In the genomic region with DNA sequence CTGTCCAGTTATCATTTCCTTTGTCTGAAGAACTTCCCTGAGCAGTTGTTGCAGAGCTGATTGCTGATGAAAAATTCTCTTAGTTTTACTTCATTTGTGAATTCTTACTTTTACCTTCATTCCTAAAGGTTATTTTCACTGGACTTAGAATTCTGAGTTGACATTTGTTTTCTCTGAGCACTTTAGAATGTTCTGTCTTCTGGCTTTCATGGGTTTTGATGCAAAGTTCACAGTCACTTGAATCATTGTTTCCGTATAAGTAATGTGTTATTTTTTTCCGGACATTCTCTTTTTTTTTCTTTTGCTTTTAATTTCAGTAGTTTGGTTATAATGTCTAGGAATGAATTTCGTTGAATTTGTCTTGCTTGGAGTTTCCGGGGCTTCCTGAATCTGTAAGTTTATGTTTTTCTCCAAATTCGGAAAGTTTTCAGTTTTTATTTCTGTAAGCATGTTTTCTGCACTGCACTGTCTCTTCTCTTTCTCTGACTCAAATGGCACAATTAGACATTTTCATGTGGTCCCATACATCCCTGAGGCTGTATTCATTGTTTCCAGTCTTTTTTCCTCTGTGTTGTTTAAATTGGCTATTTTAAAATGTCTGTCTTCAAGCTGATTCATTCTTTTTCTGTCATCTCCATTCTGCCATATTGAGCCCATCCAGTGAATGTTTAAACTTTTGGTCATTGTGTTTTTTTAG, we compare ENCODE assay signal across 25 cellular contexts.
A peak's percentile ranks its signal among the peaks of the same experiment; 100 is the strongest.
DNase-seq lines count a peak whose midpoint lies in the region; ATAC-seq, FAIRE-seq and TF ChIP-seq lines count a peak whose summit lies in the region.
"Had no signal": no experiment of that assay in that cellular context is flagged by ENCODE, and none has a peak within 500 bp of the region (broad histone marks: within the 10 kb centered on the region; RNA-seq: fewer than 3 reads in every experiment).

No MANE protein-coding gene starts in this region.

- peaks cover 27% of the 10 kb centered on the region for H3K4me1 Mint-ChIP-seq in T-helper 2 cell treated with Interferon-gamma antibody and Interleukin-4, amounts not matched to agents 5 μg/mL and 100 μg/mL, for 36 hours (ENCODE audit: low read depth)
- H3K4me1 Mint-ChIP-seq in activated T-cell treated with anti-CD3 and anti-CD28 coated beads, Interleukin-2, amount 50 U/mL, for 72 hours (ENCODE audit: low read depth): peaks cover 28% of the 10 kb centered on the region
- peaks cover 35% of the 10 kb centered on the region for H3K4me1 Mint-ChIP-seq in activated T-helper 1 cell treated with anti-CD3 and anti-CD28 coated beads, Interleukin-12 subunit alpha, Interleukin-12 subunit beta, Interleukin-2, Interleukin-4 antibody, amounts not matched to agents 30 ng/mL and 10 ng/mL and 1 ng/mL, durations not matched to agents 14 hours and 24 hours and 36 hours (ENCODE audit: low read depth)

- peak; percentile 76 to 80 for ATAC-seq in activated T-cell treated with anti-CD3 and anti-CD28 coated beads, Interleukin-2, amount 50 U/mL, for 72 hours (replicated peaks in 1 of 2)
- ATAC-seq in stimulated activated naive CD8-positive, alpha-beta T cell treated with anti-CD3 and anti-CD28 coated beads, Interleukin-15, Interleukin-2, amounts not matched to agents 100 U/mL and 50 U/mL, for 24 hours: peak; percentile 77
- no peak for ATAC-seq in GM19023 (IDR thresholded peaks at IDR 0.05; ENCODE audit: unreplicated experiment)
- ATAC-seq: CD8-positive, alpha-beta T cell; HCT116; Right ventricle myocardium inferior had no signal

- intact Hi-C loops in activated T-helper 1 cell treated with anti-CD3 and anti-CD28 coated beads, Interleukin-12 subunit alpha, Interleukin-12 subunit beta, Interleukin-2, Interleukin-4 antibody, amounts not matched to agents 30 ng/mL and 10 ng/mL and 1 ng/mL, durations not matched to agents 14 hours and 24 hours and 36 hours (cut with micrococcal nuclease): loop anchor here (1.0 to 10.0 kb wide), 12 partner anchors 9 to 1512 kb away; a partner anchor contains a TSS

- H3K27me3 Mint-ChIP-seq in T-helper 2 cell treated with Interferon-gamma antibody and Interleukin-4, amounts not matched to agents 5 μg/mL and 100 μg/mL, for 36 hours (ENCODE audit: low read depth): no peaks in the 10 kb centered on the region
- H3K27me3 Mint-ChIP-seq in activated T-cell treated with anti-CD3 and anti-CD28 coated beads, Interleukin-2, amount 50 U/mL, for 72 hours (ENCODE audit: low read depth): no peaks in the 10 kb centered on the region
- no peaks in the 10 kb centered on the region for H3K27me3 Mint-ChIP-seq in activated T-helper 1 cell treated with anti-CD3 and anti-CD28 coated beads, Interleukin-12 subunit alpha, Interleukin-12 subunit beta, Interleukin-2, Interleukin-4 antibody, amounts not matched to agents 30 ng/mL and 10 ng/mL and 1 ng/mL, durations not matched to agents 14 hours and 24 hours and 36 hours (ENCODE audit: insufficient read depth)

- DNase-seq in T-helper 2 cell treated with Interferon-gamma antibody and Interleukin-4, amounts not matched to agents 5 μg/mL and 100 μg/mL, for 36 hours (ENCODE audit: low spot score): no peak
- DNase-seq in T-helper 2 cell: no peak
- DNase-seq in activated T-cell treated with anti-CD3 and anti-CD28 coated beads, Interleukin-2, amount 50 U/mL, for 72 hours: no peak
- no peak for DNase-seq in activated T-cell treated with anti-CD3 and anti-CD28 coated beads, Interleukin-2, amount 50 U/mL, for 48 hours
- DNase-seq in activated T-helper 1 cell treated with anti-CD3 and anti-CD28 coated beads, Interleukin-12 subunit alpha, Interleukin-12 subunit beta, Interleukin-2, Interleukin-4 antibody, amounts not matched to agents 30 ng/mL and 10 ng/mL and 1 ng/mL, durations not matched to agents 14 hours and 24 hours and 36 hours (ENCODE audit: low spot score): no peak
- no peak for DNase-seq in stimulated activated naive CD8-positive, alpha-beta T cell treated with anti-CD3 and anti-CD28 coated beads, Interleukin-15, Interleukin-2, amounts not matched to agents 100 U/mL and 50 U/mL, for 24 hours
- DNase-seq in D721Med (ENCODE audit: insufficient read length, low spot score): no peak
- DNase-seq: 8988T; AML-193; C1 segment of cervical spinal cord; CD8-positive, alpha-beta T cell; GF-D8; KBM-7; MM.1S; NCI-H1048; NCI-H1417 treated with DMSO at 0.1 percent for 48 hours; NCI-H187; NCI-H446; NCI-H526 had no signal

- FAIRE-seq in D721Med (lab: Jason Lieb, UNC): no peak
- FAIRE-seq: GM19239, H1, RCC 7860 had no signal

- no peak for TF ChIP-seq CTCF in D721Med (IDR thresholded peaks at IDR 0.05; ENCODE audit: insufficient read depth, missing control alignments)

- no peaks in the 10 kb centered on the region for H3K9me3 Mint-ChIP-seq in T-helper 2 cell treated with Interferon-gamma antibody and Interleukin-4, amounts not matched to agents 5 μg/mL and 100 μg/mL, for 36 hours
- no peaks in the 10 kb centered on the region for H3K9me3 Mint-ChIP-seq in activated T-cell treated with anti-CD3 and anti-CD28 coated beads, Interleukin-2, amount 50 U/mL, for 72 hours
- no peaks in the 10 kb centered on the region for H3K9me3 Mint-ChIP-seq in activated T-helper 1 cell treated with anti-CD3 and anti-CD28 coated beads, Interleukin-12 subunit alpha, Interleukin-12 subunit beta, Interleukin-2, Interleukin-4 antibody, amounts not matched to agents 30 ng/mL and 10 ng/mL and 1 ng/mL, durations not matched to agents 14 hours and 24 hours and 36 hours
- H3K9me3 Mint-ChIP-seq: CD8-positive, alpha-beta T cell had no signal

- peak overlapping the region; percentile 51 for H3K27ac Mint-ChIP-seq in T-helper 2 cell treated with Interferon-gamma antibody and Interleukin-4, amounts not matched to agents 5 μg/mL and 100 μg/mL, for 36 hours
- H3K27ac Mint-ChIP-seq in activated T-cell treated with anti-CD3 and anti-CD28 coated beads, Interleukin-2, amount 50 U/mL, for 72 hours: peak overlapping the region; percentile 90
- peak overlapping the region; percentile 91 for H3K27ac Mint-ChIP-seq in activated T-helper 1 cell treated with anti-CD3 and anti-CD28 coated beads, Interleukin-12 subunit alpha, Interleukin-12 subunit beta, Interleukin-2, Interleukin-4 antibody, amounts not matched to agents 30 ng/mL and 10 ng/mL and 1 ng/mL, durations not matched to agents 14 hours and 24 hours and 36 hours
- H3K27ac Mint-ChIP-seq: CD8-positive, alpha-beta T cell had no signal

- peak overlapping the region; percentile 55 for H3K4me3 Mint-ChIP-seq in T-helper 2 cell treated with Interferon-gamma antibody and Interleukin-4, amounts not matched to agents 5 μg/mL and 100 μg/mL, for 36 hours
- H3K4me3 Mint-ChIP-seq in activated T-cell treated with anti-CD3 and anti-CD28 coated beads, Interleukin-2, amount 50 U/mL, for 72 hours: peak overlapping the region; percentile 13 to 72
- peak overlapping the region; percentile 54 for H3K4me3 Mint-ChIP-seq in activated T-helper 1 cell treated with anti-CD3 and anti-CD28 coated beads, Interleukin-12 subunit alpha, Interleukin-12 subunit beta, Interleukin-2, Interleukin-4 antibody, amounts not matched to agents 30 ng/mL and 10 ng/mL and 1 ng/mL, durations not matched to agents 14 hours and 24 hours and 36 hours
- H3K4me3 Mint-ChIP-seq: CD8-positive, alpha-beta T cell had no signal

- H3K36me3 Mint-ChIP-seq in T-helper 2 cell treated with Interferon-gamma antibody and Interleukin-4, amounts not matched to agents 5 μg/mL and 100 μg/mL, for 36 hours (ENCODE audit: low read depth): peaks cover 2% of the 10 kb centered on the region
- H3K36me3 Mint-ChIP-seq in activated T-cell treated with anti-CD3 and anti-CD28 coated beads, Interleukin-2, amount 50 U/mL, for 72 hours (ENCODE audit: insufficient read depth in 2 of 2): peaks cover 0 to 4% of the 10 kb centered on the region in 2 donors
- H3K36me3 Mint-ChIP-seq in activated T-helper 1 cell treated with anti-CD3 and anti-CD28 coated beads, Interleukin-12 subunit alpha, Interleukin-12 subunit beta, Interleukin-2, Interleukin-4 antibody, amounts not matched to agents 30 ng/mL and 10 ng/mL and 1 ng/mL, durations not matched to agents 14 hours and 24 hours and 36 hours (ENCODE audit: low read depth): no peaks in the 10 kb centered on the region
- H3K36me3 Mint-ChIP-seq: CD8-positive, alpha-beta T cell had no signal
